ENCODE assay signal across 8 cellular contexts in genomic region chr12:54279632-54280400, GRCh38. TPM values are rescaled to one million over a fixed set of nuclear protein-coding genes. Genes with fewer than 3 reads are reported as not detected.
DNase-seq lines count a peak whose midpoint lies in the region; ATAC-seq and TF ChIP-seq lines count a peak whose summit lies in the region.

CBX5 (minus strand) TSS chr12:54280122; CDS start chr12:54257650, 22,472 bp downstream.

- DNase-seq in C1 segment of cervical spinal cord (lab: John Stamatoyannopoulos, UW) = peak; percentile 88 to 100 (median 98)
- peak; percentile 99 for DNase-seq in NCI-H69 (lab: John Stamatoyannopoulos, UW)
- DNase-seq in activated CD4-positive, alpha-beta T cell treated with anti-CD3 and anti-CD28 coated beads, Interleukin-2, amount 50 U/mL, for 1 hour = peak; percentile 100
- DNase-seq in dermis microvascular lymphatic vessel endothelial cell (ENCODE audit: low read depth in 2 of 2) = peak; percentile 99 to 100
- DNase-seq in left lung = peak; percentile 97 to 99
- peak; percentile 98 to 99 for DNase-seq in stimulated activated CD4-positive, alpha-beta T cell treated with anti-CD3 and anti-CD28 coated beads, Interleukin-2, amount 100 ng/mL, for 48 hours

- no peaks in the 10 kb centered on the region for H3K27me3 ChIP-seq in left lung

- H3K4me3 ChIP-seq in left lung = peak within 1 kb of the TSS; percentile 53 to 90

- H3K36me3 ChIP-seq in left lung = peaks cover 13 to 33% of the 10 kb centered on the region in 2 donors

- H3K9me3 ChIP-seq in left lung = no peaks in the 10 kb centered on the region

- H3K4me1 ChIP-seq in left lung = peaks cover 44 to 64% of the 10 kb centered on the region in 2 donors

- H3K27ac ChIP-seq in left lung = peak within 1 kb of the TSS; percentile 94 to 95

- ATAC-seq in GM19372 (IDR thresholded peaks at IDR 0.05; ENCODE audit: low read depth, unreplicated experiment) (peak; percentile 62), HG03521 (IDR thresholded peaks at IDR 0.05; ENCODE audit: unreplicated experiment) (peak; percentile 70), left lung (peak; percentile 87)

- intact Hi-C loops in left lung (cut with DNase I) = loop anchor here in 1 of 2 donors (5.0 kb wide), 1 partner anchor 42 kb away; no protein-coding TSS in a partner anchor

- no peak for TF ChIP-seq CTCF in left lung (IDR thresholded peaks at IDR 0.05)

RNA-seq across cellular contexts. Expression of gene CBX5, which starts in this region (rescaled TPM):
- total RNA-seq in dermis microvascular lymphatic vessel endothelial cell (30.9 and 31.9 TPM in 2 replicates), left lung (10 to 100 TPM; 69.8 to 72.2 TPM)

Comparison
In these comparisons a context has a peak if more than half of its experiments do, and no peak if none do; other contexts are left out.
1. Peak in every context shown above with its lines: DNase-seq, ATAC-seq, H3K4me3 ChIP-seq and H3K27ac ChIP-seq.